Comparison of ENCODE assay signal across 8 cellular contexts in the genomic region with DNA sequence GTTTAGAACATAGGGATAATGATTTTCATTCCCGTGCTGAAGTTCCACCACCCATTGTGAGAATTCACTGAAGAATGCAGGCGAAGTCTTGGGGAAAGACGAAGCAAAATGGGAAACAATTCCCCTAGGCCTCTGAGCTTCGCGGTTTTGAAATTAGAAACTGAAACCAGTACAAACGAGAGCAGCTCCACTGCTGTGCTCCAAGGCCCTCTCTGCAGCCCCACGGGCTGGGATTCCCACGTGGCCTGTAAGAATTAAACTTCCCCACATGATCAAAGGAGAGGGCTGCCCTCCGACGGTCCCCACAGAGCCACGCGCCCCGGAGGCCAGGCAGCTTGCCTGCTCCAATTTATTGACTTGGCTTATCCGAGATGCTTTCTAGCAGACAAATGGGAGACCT.
DNase-seq lines count a peak whose midpoint lies in the region; ATAC-seq, FAIRE-seq and TF ChIP-seq lines count a peak whose summit lies in the region.

No MANE protein-coding gene starts in this region.

- no peaks in the 10 kb centered on the region for H3K4me1 ChIP-seq in left ventricle myocardium inferior
- H3K4me1 ChIP-seq in small intestine (ENCODE audit: control insufficient read depth in 2 of 2, insufficient read depth in 1 of 2, low read depth in 1 of 2, low read length in 1 of 2), result peaks cover 0 to 6% of the 10 kb centered on the region in 2 donors

- intact Hi-C loops in left ventricle myocardium inferior (cut with micrococcal nuclease), result no loop called here

- H3K27me3 ChIP-seq in left ventricle myocardium inferior (ENCODE audit: low read depth) (no peaks in the 10 kb centered on the region), small intestine (ENCODE audit: control insufficient read depth in 2 of 2, insufficient read depth in 2 of 2, low read length in 2 of 2) (no peaks in the 10 kb centered on the region)

- WGBS in small intestine, 3 donors, result 33 to 65% (median 53%) methylated on average over 14 of the region's 14 CpGs

- H3K27ac ChIP-seq in left ventricle myocardium inferior (replicated peaks), result peak overlapping the region; percentile 19
- H3K27ac ChIP-seq in small intestine (ENCODE audit: low read depth in 1 of 2, low read length in 1 of 2), result peak overlapping the region in 1 of 2 donors; percentile 66

- ATAC-seq in GM19468 (IDR thresholded peaks at IDR 0.05; ENCODE audit: extremely low read depth, unreplicated experiment), result peak; percentile 67
- no peak for ATAC-seq in HG02973 (IDR thresholded peaks at IDR 0.05; ENCODE audit: unreplicated experiment)
- ATAC-seq in HG03108 (IDR thresholded peaks at IDR 0.05; ENCODE audit: unreplicated experiment), result no peak
- no peak for ATAC-seq in GM21381 (IDR thresholded peaks at IDR 0.05; ENCODE audit: unreplicated experiment)

- H3K36me3 ChIP-seq in left ventricle myocardium inferior, result no peaks in the 10 kb centered on the region
- no peaks in the 10 kb centered on the region for H3K36me3 ChIP-seq in small intestine (ENCODE audit: control insufficient read depth in 2 of 2, insufficient read depth in 2 of 2, low read length in 2 of 2)

- no peak for FAIRE-seq in small intestine (lab: Jason Lieb, UNC)

- H3K4me3 ChIP-seq in left ventricle myocardium inferior (peak overlapping the region; percentile 44), small intestine (ENCODE audit: low read depth in 1 of 2, low read length in 2 of 2) (no peak overlapping the region)

- H3K9me3 ChIP-seq in left ventricle myocardium inferior (replicated peaks) (no peaks in the 10 kb centered on the region), small intestine (ENCODE audit: control insufficient read depth, low read depth) (no peaks in the 10 kb centered on the region)

- TF ChIP-seq CTCF in left ventricle myocardium inferior (IDR thresholded peaks at IDR 0.05; ENCODE audit: borderline replicate concordance), result no peak

- DNase-seq in T1000 (lab: John Stamatoyannopoulos, UW) (peak; percentile 46), left ventricle myocardium inferior (no peak), small intestine (peak; percentile 7), AML-193 (lab: John Stamatoyannopoulos, UW) (no peak)

Comparison
In these comparisons a context has a peak if more than half of its experiments do, and no peak if none do; other contexts are left out.
1. DNase-seq: peak in T1000 (single experiment) and small intestine (single experiment); none in left ventricle myocardium inferior (single experiment) and AML-193 (0 of 2).